10 cellular contexts compared by ENCODE assay signal in genomic region chr3:5162102-5162501, GRCh38. TPM values are rescaled to one million over a fixed set of nuclear protein-coding genes. Genes with fewer than 3 reads are reported as not detected.
A peak's percentile ranks its signal among the peaks of the same experiment; 100 is the strongest.
DNase-seq lines count a peak whose midpoint lies in the region; ATAC-seq and TF ChIP-seq lines count a peak whose summit lies in the region.
"Had no signal": no experiment of that assay in that cellular context is flagged by ENCODE, and none has a peak within 500 bp of the region (broad histone marks: within the 10 kb centered on the region; RNA-seq: fewer than 3 reads in every experiment).

No MANE protein-coding gene starts in this region.

- no peaks in the 10 kb centered on the region for H3F3A ChIP-seq in GM23338 (replicated peaks; ENCODE audit: low read depth)

- H3K36me3 Mint-ChIP-seq in GM23338 (ENCODE audit: low read depth): no peaks in the 10 kb centered on the region; the same call in 2 of the 3 replicates

- H3K36me3 ChIP-seq in GM23338 (ENCODE audit: insufficient read depth): no peaks in the 10 kb centered on the region
- no peaks in the 10 kb centered on the region for H3K36me3 ChIP-seq in adrenal gland (replicated peaks in 1 of 2)
- H3K36me3 ChIP-seq: cardiac muscle cell had no signal

- WGBS in adrenal gland, 4 donors: 30 to 63% (median 50%) methylated on average over 1 of the region's 1 CpG

- H3K4me3 Mint-ChIP-seq in GM23338: no peak overlapping the region

- TF ChIP-seq CTCF in GM23338 (conservative IDR thresholded peaks at IDR 0.05; ENCODE audit: low read depth in 2 of 2) (no peak), adrenal gland (IDR thresholded peaks at IDR 0.05) (no peak)

- H4K20me1 ChIP-seq in GM23338 (replicated peaks; ENCODE audit: insufficient read depth): peaks cover 12% of the 10 kb centered on the region; the same call in 1 of the 2 replicates

- no peak overlapping the region for H2AFZ ChIP-seq in GM23338

- H3K27me3 ChIP-seq in GM23338 (ENCODE audit: insufficient read depth): no peaks in the 10 kb centered on the region
- no peaks in the 10 kb centered on the region for H3K27me3 ChIP-seq in adrenal gland
- H3K27me3 ChIP-seq: cardiac muscle cell had no signal

- intact Hi-C loops in adrenal gland (cut with DNase I): no loop called here
- intact Hi-C loops in head of caudate nucleus (cut with DNase I): no loop called here

- no peak overlapping the region for H3K27ac Mint-ChIP-seq in GM23338

- H3K27me3 Mint-ChIP-seq in GM23338 (ENCODE audit: insufficient read depth, low read depth, poor library complexity): peaks cover 3% of the 10 kb centered on the region

- peaks cover 52% of the 10 kb centered on the region for H3K4me1 Mint-ChIP-seq in GM23338

- ATAC-seq in GM23338: 0 out of 3 replicates have a peak, but pooled peaks have one; percentile 21

- H3K4me2 ChIP-seq in GM23338: no peak overlapping the region
- H3K4me2 ChIP-seq: KMS-11 had no signal

- H3K4me1 ChIP-seq in GM23338 (ENCODE audit: insufficient read depth) (peaks cover 32% of the 10 kb centered on the region), adrenal gland (replicated peaks in 1 of 2) (peaks cover 16 to 31% of the 10 kb centered on the region in 2 donors)

- H3K27ac ChIP-seq in GM23338 (ENCODE audit: low read depth) (no peak overlapping the region), adrenal gland (peak overlapping the region in 1 of 5 donors; percentile 45)
- H3K27ac ChIP-seq: cardiac muscle cell, KMS-11 had no signal

- H3K9me3 Mint-ChIP-seq in GM23338: no peaks in the 10 kb centered on the region

- no peaks in the 10 kb centered on the region for H3K9me3 ChIP-seq in adrenal gland (replicated peaks in 1 of 3)

- DNase-seq in 8988T (peak; percentile 34), GM23338 (ENCODE audit: low spot score) (no peak), adrenal gland (peak in 6 of 7 donors; percentile 28 to 70 (median 52)), kidney glomerular epithelial cell (lab: John Stamatoyannopoulos, UW) (peak; percentile 78), head of caudate nucleus (no peak), hypothalamus (lab: John Stamatoyannopoulos, UW) (no peak), T-helper 9 cell (no peak)
- DNase-seq in activated CD4-positive, CD25-positive, alpha-beta regulatory T cell treated with anti-CD3 and anti-CD28 coated beads, Interleukin-2, amount 50 U/mL, for 72 hours: no peak

- TF ChIP-seq POLR2A in adrenal gland (IDR thresholded peaks at IDR 0.05): no peak

- H3K4me3 ChIP-seq in GM23338 (no peak overlapping the region), adrenal gland (no peak overlapping the region)
- H3K4me3 ChIP-seq: cardiac muscle cell had no signal

- no peaks in the 10 kb centered on the region for H3K9me2 ChIP-seq in GM23338 (ENCODE audit: insufficient read depth)

- peaks cover 98% of the 10 kb centered on the region for H3K79me2 ChIP-seq in GM23338 (replicated peaks; ENCODE audit: insufficient read depth)

TF ChIP-seq in GM23338, 12 proteins besides CTCF, POLR2A, EP300 and RAD21 (continues in another document):
- no peak for TF ChIP-seq ZNF331 (CRISPR knock-in tag; IDR thresholded peaks at IDR 0.05; ENCODE audit: low read depth)
- TF ChIP-seq ZNF462 (CRISPR knock-in tag; IDR thresholded peaks at IDR 0.05): no peak
- TF ChIP-seq ETS1 (IDR thresholded peaks at IDR 0.05): no peak
- TF ChIP-seq NANOG (IDR thresholded peaks at IDR 0.05; ENCODE audit: borderline replicate concordance): no peak

RNA-seq across cellular contexts. Expression of gene EDEM1, which starts 25.4 kb away (rescaled TPM):
- total RNA-seq in GM23338 (2014; rRNA removed; shearing (Covaris generic)): 10.4 and 36.7 TPM in 2 replicates
- polyA plus RNA-seq in GM23338 (2016; fragmentation: Nextera tagmentation; extraction: Ambion mirVana) (2.2 and 2.3 TPM in 2 replicates), adrenal gland (10 to 100 TPM in 1 of 3 donors, 1 to 10 TPM in 2; 3.1 to 24.9 (median 3.6) TPM)
- total RNA-seq in adrenal gland: 10 to 100 TPM; 23.0 to 63.6 (median 37.4) TPM

RNA-seq across cellular contexts. Expression of gene ARL8B, which starts 40.0 kb away (rescaled TPM):
- 25.5 and 28.3 TPM in 2 replicates for total RNA-seq in GM23338 (2014; rRNA removed; shearing (Covaris generic))
- 31.5 and 40.8 TPM in 2 replicates for polyA plus RNA-seq in GM23338 (2016; fragmentation: Nextera tagmentation; extraction: Ambion mirVana)
- total RNA-seq in adrenal gland: 10 to 100 TPM; 30.4 to 78.0 (median 55.9) TPM
- 100 to 1,000 TPM in 1 of 3 donors, 10 to 100 TPM in 2; 27.8 to 131 (median 36.5) TPM for polyA plus RNA-seq in adrenal gland

Comparison
In these comparisons a context has a peak if more than half of its experiments do, and no peak if none do; other contexts are left out.
1. DNase-seq: peak in 8988T (single experiment), adrenal gland (6 of 7) and kidney glomerular epithelial cell (single experiment); none in GM23338 (single experiment), head of caudate nucleus (0 of 42), activated CD4-positive, CD25-positive, alpha-beta regulatory T cell treated with anti-CD3 and anti-CD28 coated beads, Interleukin-2, amount 50 U/mL, for 72 hours (single experiment), hypothalamus (0 of 51) and T-helper 9 cell (single experiment).